ENCODE assay signal across 1 cellular context in the genomic region with DNA sequence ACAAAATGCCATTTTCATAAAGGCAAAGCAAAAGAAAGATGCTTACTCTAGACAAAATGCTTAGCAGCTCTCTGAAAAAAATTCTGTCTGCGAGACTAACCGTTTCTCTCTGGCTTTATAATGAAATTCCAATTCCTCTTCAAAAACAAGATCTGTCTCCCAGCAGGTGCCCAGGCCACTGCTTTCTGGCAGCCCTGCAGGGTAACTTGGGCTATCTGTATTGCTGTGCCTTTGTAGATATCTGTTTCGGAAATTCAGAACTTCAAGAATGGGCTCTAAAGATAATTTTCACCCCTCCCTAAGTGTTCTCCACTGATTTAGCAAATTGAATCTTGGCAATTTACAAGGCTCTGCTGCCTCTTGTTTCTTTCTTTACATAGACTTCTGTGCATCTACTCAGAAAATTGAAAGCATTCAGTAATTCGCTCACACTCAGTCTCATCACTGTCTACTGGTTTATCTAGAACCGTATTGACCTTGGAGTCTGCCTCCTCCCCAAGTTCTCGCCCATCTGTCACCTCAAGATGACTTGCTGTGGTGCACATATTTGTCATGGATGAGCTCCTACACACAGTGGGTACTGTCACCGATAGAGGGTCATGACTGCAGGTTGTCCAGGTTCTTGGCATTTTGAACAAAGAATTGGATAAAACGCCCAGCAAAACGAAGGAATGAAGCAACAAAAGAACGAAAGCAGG.
TF ChIP-seq lines count a peak whose summit lies in the region.

No MANE protein-coding gene starts in this region.

TF ChIP-seq in GM23338, 12 proteins besides CTCF, POLR2A, EP300 and RAD21 (continued from another document):
- TF ChIP-seq, protein P1, sequence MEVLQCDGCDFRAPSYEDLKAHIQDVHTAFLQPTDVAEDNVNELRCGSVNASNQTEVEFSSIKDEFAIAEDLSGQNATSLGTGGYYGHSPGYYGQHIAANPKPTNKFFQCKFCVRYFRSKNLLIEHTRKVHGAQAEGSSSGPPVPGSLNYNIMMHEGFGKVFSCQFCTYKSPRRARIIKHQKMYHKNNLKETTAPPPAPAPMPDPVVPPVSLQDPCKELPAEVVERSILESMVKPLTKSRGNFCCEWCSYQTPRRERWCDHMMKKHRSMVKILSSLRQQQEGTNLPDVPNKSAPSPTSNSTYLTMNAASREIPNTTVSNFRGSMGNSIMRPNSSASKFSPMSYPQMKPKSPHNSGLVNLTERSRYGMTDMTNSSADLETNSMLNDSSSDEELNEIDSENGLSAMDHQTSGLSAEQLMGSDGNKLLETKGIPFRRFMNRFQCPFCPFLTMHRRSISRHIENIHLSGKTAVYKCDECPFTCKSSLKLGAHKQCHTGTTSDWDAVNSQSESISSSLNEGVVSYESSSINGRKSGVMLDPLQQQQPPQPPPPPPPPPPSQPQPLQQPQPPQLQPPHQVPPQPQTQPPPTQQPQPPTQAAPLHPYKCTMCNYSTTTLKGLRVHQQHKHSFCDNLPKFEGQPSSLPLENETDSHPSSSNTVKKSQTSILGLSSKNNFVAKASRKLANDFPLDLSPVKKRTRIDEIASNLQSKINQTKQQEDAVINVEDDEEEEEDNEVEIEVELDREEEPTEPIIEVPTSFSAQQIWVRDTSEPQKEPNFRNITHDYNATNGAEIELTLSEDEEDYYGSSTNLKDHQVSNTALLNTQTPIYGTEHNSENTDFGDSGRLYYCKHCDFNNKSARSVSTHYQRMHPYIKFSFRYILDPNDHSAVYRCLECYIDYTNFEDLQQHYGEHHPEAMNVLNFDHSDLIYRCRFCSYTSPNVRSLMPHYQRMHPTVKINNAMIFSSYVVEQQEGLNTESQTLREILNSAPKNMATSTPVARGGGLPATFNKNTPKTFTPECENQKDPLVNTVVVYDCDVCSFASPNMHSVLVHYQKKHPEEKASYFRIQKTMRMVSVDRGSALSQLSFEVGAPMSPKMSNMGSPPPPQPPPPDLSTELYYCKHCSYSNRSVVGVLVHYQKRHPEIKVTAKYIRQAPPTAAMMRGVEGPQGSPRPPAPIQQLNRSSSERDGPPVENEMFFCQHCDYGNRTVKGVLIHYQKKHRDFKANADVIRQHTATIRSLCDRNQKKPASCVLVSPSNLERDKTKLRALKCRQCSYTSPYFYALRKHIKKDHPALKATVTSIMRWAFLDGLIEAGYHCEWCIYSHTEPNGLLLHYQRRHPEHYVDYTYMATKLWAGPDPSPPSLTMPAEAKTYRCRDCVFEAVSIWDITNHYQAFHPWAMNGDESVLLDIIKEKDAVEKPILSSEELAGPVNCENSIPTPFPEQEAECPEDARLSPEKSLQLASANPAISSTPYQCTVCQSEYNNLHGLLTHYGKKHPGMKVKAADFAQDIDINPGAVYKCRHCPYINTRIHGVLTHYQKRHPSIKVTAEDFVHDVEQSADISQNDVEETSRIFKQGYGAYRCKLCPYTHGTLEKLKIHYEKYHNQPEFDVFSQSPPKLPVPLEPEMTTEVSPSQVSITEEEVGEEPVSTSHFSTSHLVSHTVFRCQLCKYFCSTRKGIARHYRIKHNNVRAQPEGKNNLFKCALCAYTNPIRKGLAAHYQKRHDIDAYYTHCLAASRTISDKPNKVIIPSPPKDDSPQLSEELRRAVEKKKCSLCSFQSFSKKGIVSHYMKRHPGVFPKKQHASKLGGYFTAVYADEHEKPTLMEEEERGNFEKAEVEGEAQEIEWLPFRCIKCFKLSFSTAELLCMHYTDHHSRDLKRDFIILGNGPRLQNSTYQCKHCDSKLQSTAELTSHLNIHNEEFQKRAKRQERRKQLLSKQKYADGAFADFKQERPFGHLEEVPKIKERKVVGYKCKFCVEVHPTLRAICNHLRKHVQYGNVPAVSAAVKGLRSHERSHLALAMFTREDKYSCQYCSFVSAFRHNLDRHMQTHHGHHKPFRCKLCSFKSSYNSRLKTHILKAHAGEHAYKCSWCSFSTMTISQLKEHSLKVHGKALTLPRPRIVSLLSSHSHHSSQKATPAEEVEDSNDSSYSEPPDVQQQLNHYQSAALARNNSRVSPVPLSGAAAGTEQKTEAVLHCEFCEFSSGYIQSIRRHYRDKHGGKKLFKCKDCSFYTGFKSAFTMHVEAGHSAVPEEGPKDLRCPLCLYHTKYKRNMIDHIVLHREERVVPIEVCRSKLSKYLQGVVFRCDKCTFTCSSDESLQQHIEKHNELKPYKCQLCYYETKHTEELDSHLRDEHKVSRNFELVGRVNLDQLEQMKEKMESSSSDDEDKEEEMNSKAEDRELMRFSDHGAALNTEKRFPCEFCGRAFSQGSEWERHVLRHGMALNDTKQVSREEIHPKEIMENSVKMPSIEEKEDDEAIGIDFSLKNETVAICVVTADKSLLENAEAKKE (CRISPR knock-in tag; IDR thresholded peaks at IDR 0.05), result no peak
